ENCODE assay signal across 8 cellular contexts in the genomic region with DNA sequence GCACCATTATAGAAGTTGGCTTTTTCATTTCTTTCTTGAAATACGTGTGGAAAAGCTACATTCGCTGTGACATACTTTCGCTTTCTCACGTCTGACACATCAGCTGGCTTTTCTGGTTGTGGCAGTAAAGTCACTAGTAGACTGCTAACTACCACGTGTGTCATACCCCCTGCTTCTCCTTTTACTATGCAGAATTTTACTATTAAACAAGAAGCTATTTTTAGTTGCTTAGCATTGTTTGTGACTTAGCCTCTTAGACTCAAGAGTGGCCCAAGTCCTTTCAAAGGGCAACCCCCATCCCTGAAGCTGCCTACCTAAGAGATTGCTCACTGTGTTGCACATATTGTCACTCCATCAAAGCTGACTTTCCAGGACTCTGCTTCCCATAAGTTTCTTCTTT. TPM values are rescaled to one million over a fixed set of nuclear protein-coding genes. Genes with fewer than 3 reads are reported as not detected.
DNase-seq lines count a peak whose midpoint lies in the region; ATAC-seq, FAIRE-seq and TF ChIP-seq lines count a peak whose summit lies in the region.

No MANE protein-coding gene starts in this region.

- no peaks in the 10 kb centered on the region for H3K9me1 ChIP-seq in K562 (ENCODE audit: control insufficient read depth, insufficient read depth, low read length)

- no peak for TF ChIP-seq EP300 in K562 (IDR thresholded peaks at IDR 0.05; ENCODE audit: low read length)

- 7% methylated on average over 5 of the region's 5 CpGs for WGBS in K562 (ENCODE audit: insufficient coverage, low coverage, missing lambda C conversion rate)
- WGBS in smooth muscle cell (ENCODE audit: low lambda C conversion rate): 22% methylated on average over 5 of the region's 5 CpGs

- FAIRE-seq in RCC 7860 (lab: Jason Lieb, UNC) (peak; percentile 32), K562 (lab: Jason Lieb, UNC) (peak; percentile 19)

- TF ChIP-seq CTCF in K562 (IDR thresholded peaks at IDR 0.05 in 2 of 3, conservative IDR thresholded peaks at IDR 0.05 in 1 of 3; ENCODE audit: insufficient read depth in 2 of 3, low read depth in 1 of 3, low read length in 3 of 3) (no peak), smooth muscle cell (IDR thresholded peaks at IDR 0.05; ENCODE audit: borderline replicate concordance, insufficient read depth, poor library complexity, severe bottlenecking) (no peak)

- CTCF ChIA-PET in K562 (lab: Yijun Ruan, JAX; ENCODE audit: low intra/inter-chr PET ratio): no interaction called here

- H3K27ac ChIP-seq in K562 (ENCODE audit: extremely low read depth, low read depth, low read length) (peak overlapping the region; percentile 51), smooth muscle cell (ENCODE audit: low read depth) (peak overlapping the region; percentile 37)

- H3K9ac ChIP-seq in K562 (ENCODE audit: insufficient read depth in 1 of 2, low read depth in 2 of 2, low read length in 2 of 2) (peak overlapping the region in 1 of 2 experiments; percentile 43; a peak in 2 of 4 replicates), smooth muscle cell (ENCODE audit: low read depth) (peak overlapping the region; percentile 30)

- in situ Hi-C loops in K562 (cut with MboI): no loop called here

- H2AFZ ChIP-seq in K562 (ENCODE audit: low read depth, low read length) (peak overlapping the region; percentile 97), smooth muscle cell (ENCODE audit: low read depth) (peak overlapping the region; percentile 86)

- peak overlapping the region; percentile 32 for H3K4me3 ChIP-seq in K562
- H3K4me3 ChIP-seq in smooth muscle cell: peak overlapping the region; percentile 30

- BruUV-seq in K562 (replicated peaks; lab: Mats Ljungman, UMichigan): no TSS peak

- H3K4me1 ChIP-seq in K562 (replicated peaks in 1 of 2; ENCODE audit: control insufficient read depth in 2 of 2, insufficient read depth in 2 of 2, low read length in 2 of 2) (no peaks in the 10 kb centered on the region; a peak in 1 of 5 replicates), smooth muscle cell (ENCODE audit: low read depth) (no peaks in the 10 kb centered on the region)

- no peak for TF ChIP-seq RAD21 in K562 (CRISPR knock-in tag; conservative IDR thresholded peaks at IDR 0.05 in 1 of 2, IDR thresholded peaks at IDR 0.05 in 1 of 2)

- DNase-seq in RCC 7860 (ENCODE audit: low spot score) (peak; percentile 50), K562 (ENCODE audit: extremely low read depth in 1 of 4, low spot score in 3 of 4) (peak in 1 of 4 experiments; percentile 33), smooth muscle cell (lab: John Stamatoyannopoulos, UW; ENCODE audit: unreplicated experiment) (no peak), HK-2 (ENCODE audit: unreplicated experiment) (no peak), left ventricle myocardium superior (no peak), cerebellum (ENCODE audit: low spot score) (no peak)

- no peaks in the 10 kb centered on the region for H3F3A ChIP-seq in smooth muscle cell (ENCODE audit: low read depth)

- H3K4me2 ChIP-seq in K562 (ENCODE audit: insufficient read depth, low read length) (peak overlapping the region; percentile 73), smooth muscle cell (peak overlapping the region; percentile 82)

- H3K79me2 ChIP-seq in K562 (ENCODE audit: control insufficient read depth, insufficient read depth, low read length) (no peaks in the 10 kb centered on the region), smooth muscle cell (ENCODE audit: low read depth) (no peaks in the 10 kb centered on the region)

- no peak for TF ChIP-seq POLR2A in K562 (conservative IDR thresholded peaks at IDR 0.05)

- H4K20me1 ChIP-seq in K562 (replicated peaks; ENCODE audit: control insufficient read depth, insufficient read depth, low read length): no peaks in the 10 kb centered on the region
- no peaks in the 10 kb centered on the region for H4K20me1 ChIP-seq in smooth muscle cell (ENCODE audit: low read depth)

- intact Hi-C loops in K562 (cut with micrococcal nuclease) (no loop called here), left ventricle myocardium superior (cut with micrococcal nuclease) (no loop called here)

- ATAC-seq in GM18517 (IDR thresholded peaks at IDR 0.05; ENCODE audit: unreplicated experiment): peak; percentile 83
- peak; percentile 71 for ATAC-seq in HG02870 (IDR thresholded peaks at IDR 0.05; ENCODE audit: unreplicated experiment)
- ATAC-seq in K562: peak; percentile 84
- no peak for ATAC-seq in left ventricle myocardium superior

- H3K9me3 ChIP-seq in K562 (replicated peaks; ENCODE audit: control insufficient read depth, insufficient read depth, low read depth, low read length): no peaks in the 10 kb centered on the region
- no peaks in the 10 kb centered on the region for H3K9me3 ChIP-seq in smooth muscle cell (replicated peaks; ENCODE audit: low read depth)

- POLR2A ChIA-PET in K562 (lab: Yijun Ruan, JAX): interaction anchor here (1.1 kb wide), 1 partner anchor 14 kb away, joined by 3 read pairs; no protein-coding TSS in a partner anchor

- H3K27me3 ChIP-seq in K562 (ENCODE audit: control insufficient read depth in 2 of 2, insufficient read depth in 2 of 2, low read length in 2 of 2) (no peaks in the 10 kb centered on the region), smooth muscle cell (ENCODE audit: low read depth) (no peaks in the 10 kb centered on the region)

- H3K36me3 ChIP-seq in K562 (ENCODE audit: control insufficient read depth, insufficient read depth, low read length): no peaks in the 10 kb centered on the region
- no peaks in the 10 kb centered on the region for H3K36me3 ChIP-seq in smooth muscle cell (ENCODE audit: low read depth)

TF ChIP-seq in K562, 482 proteins besides CTCF, POLR2A, EP300 and RAD21 (continues in another document):
- TF ChIP-seq MEF2A (IDR thresholded peaks at IDR 0.05; ENCODE audit: control insufficient read depth, low read depth, low read length): 0 out of 2 replicates have a peak, but pooled peaks have one; percentile 16
- TF ChIP-seq CHD4 (IDR thresholded peaks at IDR 0.05; ENCODE audit: insufficient read depth, insufficient replicate concordance, low read depth, low read length, poor library complexity, severe bottlenecking): no peak
- TF ChIP-seq L3MBTL2 (IDR thresholded peaks at IDR 0.05): 0 out of 2 replicates have a peak, but pooled peaks have one; percentile 16
- no peak for TF ChIP-seq TRIM24 (IDR thresholded peaks at IDR 0.05)
- TF ChIP-seq PHB (CRISPR knock-in tag; IDR thresholded peaks at IDR 0.05): no peak
- TF ChIP-seq, protein P1, sequence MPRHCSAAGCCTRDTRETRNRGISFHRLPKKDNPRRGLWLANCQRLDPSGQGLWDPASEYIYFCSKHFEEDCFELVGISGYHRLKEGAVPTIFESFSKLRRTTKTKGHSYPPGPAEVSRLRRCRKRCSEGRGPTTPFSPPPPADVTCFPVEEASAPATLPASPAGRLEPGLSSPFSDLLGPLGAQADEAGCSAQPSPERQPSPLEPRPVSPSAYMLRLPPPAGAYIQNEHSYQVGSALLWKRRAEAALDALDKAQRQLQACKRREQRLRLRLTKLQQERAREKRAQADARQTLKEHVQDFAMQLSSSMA (CRISPR knock-in tag; IDR thresholded peaks at IDR 0.05): no peak
- TF ChIP-seq, protein P2, sequence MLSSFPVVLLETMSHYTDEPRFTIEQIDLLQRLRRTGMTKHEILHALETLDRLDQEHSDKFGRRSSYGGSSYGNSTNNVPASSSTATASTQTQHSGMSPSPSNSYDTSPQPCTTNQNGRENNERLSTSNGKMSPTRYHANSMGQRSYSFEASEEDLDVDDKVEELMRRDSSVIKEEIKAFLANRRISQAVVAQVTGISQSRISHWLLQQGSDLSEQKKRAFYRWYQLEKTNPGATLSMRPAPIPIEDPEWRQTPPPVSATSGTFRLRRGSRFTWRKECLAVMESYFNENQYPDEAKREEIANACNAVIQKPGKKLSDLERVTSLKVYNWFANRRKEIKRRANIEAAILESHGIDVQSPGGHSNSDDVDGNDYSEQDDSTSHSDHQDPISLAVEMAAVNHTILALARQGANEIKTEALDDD (IDR thresholded peaks at IDR 0.05): peak; percentile 86
- TF ChIP-seq ATF7 (IDR thresholded peaks at IDR 0.05): peak; percentile 17; the same call in 1 of the 2 replicates
- no peak for TF ChIP-seq ZNF253 (CRISPR knock-in tag; conservative IDR thresholded peaks at IDR 0.05)
- TF ChIP-seq, protein P3, sequence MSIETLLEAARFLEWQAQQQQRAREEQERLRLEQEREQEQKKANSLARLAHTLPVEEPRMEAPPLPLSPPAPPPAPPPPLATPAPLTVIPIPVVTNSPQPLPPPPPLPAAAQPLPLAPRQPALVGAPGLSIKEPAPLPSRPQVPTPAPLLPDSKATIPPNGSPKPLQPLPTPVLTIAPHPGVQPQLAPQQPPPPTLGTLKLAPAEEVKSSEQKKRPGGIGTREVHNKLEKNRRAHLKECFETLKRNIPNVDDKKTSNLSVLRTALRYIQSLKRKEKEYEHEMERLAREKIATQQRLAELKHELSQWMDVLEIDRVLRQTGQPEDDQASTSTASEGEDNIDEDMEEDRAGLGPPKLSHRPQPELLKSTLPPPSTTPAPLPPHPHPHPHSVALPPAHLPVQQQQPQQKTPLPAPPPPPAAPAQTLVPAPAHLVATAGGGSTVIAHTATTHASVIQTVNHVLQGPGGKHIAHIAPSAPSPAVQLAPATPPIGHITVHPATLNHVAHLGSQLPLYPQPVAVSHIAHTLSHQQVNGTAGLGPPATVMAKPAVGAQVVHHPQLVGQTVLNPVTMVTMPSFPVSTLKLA (conservative IDR thresholded peaks at IDR 0.05): 0 out of 4 replicates have a peak, but pooled peaks of 1 of the 2 experiments have one; percentile 32
- no peak for TF ChIP-seq ZFP36 (IDR thresholded peaks at IDR 0.05; ENCODE audit: low read depth, low read length, partially characterized antibody)

RNA-seq across cellular contexts. Expression of a gene that starts 2.1 kb away (rescaled TPM):
- total RNA-seq in K562 (2011; cell fraction: chromatin; rRNA removed; ENCODE audit: low replicate concordance): not detected in 2 replicates
- not detected in 2 replicates for total RNA-seq in K562 (2011; cell fraction: nucleolus; rRNA removed)
- not detected in 2 replicates for total RNA-seq in K562 (2011; cell fraction: nucleoplasm; rRNA removed)
- not detected in 2 replicates for total RNA-seq in K562 (2014; rRNA removed)
- total RNA-seq in K562 (2014; rRNA removed; fragmentation: Illumina TruSeq; extraction: Trizol): not detected in 2 replicates
- total RNA-seq in K562 (2015; rRNA removed; fragmentation: Illumina TruSeq; extraction: Trizol): not detected in 2 replicates
- total RNA-seq in K562 (2021): 0.89 and 1.6 TPM in 2 replicates
- polyA plus RNA-seq in K562 (2011; rRNA removed): not detected in 2 replicates
- polyA plus RNA-seq in K562 (2011; cell fraction: cytosol; rRNA removed): not detected in 2 replicates
- polyA plus RNA-seq in K562 (2011; cell fraction: nucleus; rRNA removed): not detected in 2 replicates
- polyA plus RNA-seq in K562 (2012): not detected in 2 replicates
- polyA plus RNA-seq in K562 (2014; fragmentation: Illumina TruSeq; extraction: Trizol): not detected in 2 replicates
- under 1 TPM in 1 of 2 experiments, not detected in 1; 0.11 TPM for polyA plus RNA-seq in K562 (2014; fragmentation: Nextera tagmentation; extraction: Ambion mirVana)
- not detected in 2 replicates for polyA plus RNA-seq in K562 (2014; rRNA removed)
- not detected in 2 replicates for polyA minus RNA-seq in K562 (2011; rRNA and poly(A)+ RNA removed)
- not detected in 2 replicates for polyA minus RNA-seq in K562 (2011; cell fraction: cytosol; rRNA and poly(A)+ RNA removed)
- not detected in 2 replicates for polyA minus RNA-seq in K562 (2011; cell fraction: nucleus; rRNA and poly(A)+ RNA removed)
- not detected in 2 replicates for total RNA-seq in smooth muscle cell
- not detected in 2 replicates for polyA plus RNA-seq in smooth muscle cell
- not detected for total RNA-seq in left ventricle myocardium superior
- not detected for total RNA-seq in cerebellum
